ENCODE assay signal across 8 cellular contexts in genomic region chr3:149352556-149352955, GRCh38. TPM values are rescaled to one million over a fixed set of nuclear protein-coding genes. Genes with fewer than 3 reads are reported as not detected.
DNase-seq lines count a peak whose midpoint lies in the region; ATAC-seq and TF ChIP-seq lines count a peak whose summit lies in the region.

No MANE protein-coding gene starts in this region.

- no peak overlapping the region for H3K27ac ChIP-seq in OCI-LY1 (ENCODE audit: low read depth, low read length, poor library complexity, severe bottlenecking)
- H3K27ac ChIP-seq in adrenal gland: no peak overlapping the region

- no peaks in the 10 kb centered on the region for H4K20me1 ChIP-seq in OCI-LY1 (ENCODE audit: insufficient read depth, low read length)

- no peaks in the 10 kb centered on the region for H3K9me3 ChIP-seq in OCI-LY1 (ENCODE audit: low read length)
- no peaks in the 10 kb centered on the region for H3K9me3 ChIP-seq in adrenal gland (replicated peaks in 1 of 3)

- H3K79me2 ChIP-seq in OCI-LY1 (ENCODE audit: insufficient read depth, low read length): no peaks in the 10 kb centered on the region

- TF ChIP-seq CTCF in OCI-LY1 (IDR thresholded peaks at IDR 0.05; ENCODE audit: low read length) (peak; percentile 80), adrenal gland (IDR thresholded peaks at IDR 0.05) (peak; percentile 30 to 64 (median 58))

- H3K9me2 ChIP-seq in OCI-LY1 (ENCODE audit: low read depth, low read length): no peaks in the 10 kb centered on the region

- H3K4me2 ChIP-seq in OCI-LY1 (ENCODE audit: low read length): no peak overlapping the region

- H3K9ac ChIP-seq in OCI-LY1 (ENCODE audit: low read length): no peak overlapping the region

- H3K36me3 ChIP-seq in OCI-LY1 (ENCODE audit: insufficient read depth, low read length) (no peaks in the 10 kb centered on the region), adrenal gland (replicated peaks in 1 of 2) (no peaks in the 10 kb centered on the region)

- WGBS in adrenal gland, 4 donors: 49 to 67% (median 52%) methylated on average over 4 to 7 of the region's 7 CpGs

- H3K4me1 ChIP-seq in OCI-LY1 (ENCODE audit: insufficient read depth, low read length, severe bottlenecking) (no peaks in the 10 kb centered on the region), adrenal gland (replicated peaks in 1 of 2) (no peaks in the 10 kb centered on the region)

- ATAC-seq in GM21390 (IDR thresholded peaks at IDR 0.05; ENCODE audit: unreplicated experiment): peak; percentile 91
- peak; percentile 55 for ATAC-seq in HG03575 (IDR thresholded peaks at IDR 0.05; ENCODE audit: extremely low read depth, insufficient number of reproducible peaks, low FRiP score, unreplicated experiment)

- DNase-seq in GDM1 (lab: John Stamatoyannopoulos, UW) (peak; percentile 52), adrenal gland (peak; percentile 26 to 69 (median 49)), hypothalamus (lab: John Stamatoyannopoulos, UW) (peak in 30 of 51 donors; percentile 2 to 51 (median 16))
- DNase-seq in stimulated activated CD4-positive, alpha-beta T cell treated with anti-CD3 and anti-CD28 coated beads, Interleukin-15, amount 100 ng/mL, for 24 hours: peak; percentile 50
- no peak for DNase-seq in activated CD4-positive, CD25-positive, alpha-beta regulatory T cell treated with anti-CD3 and anti-CD28 coated beads, Interleukin-2, amount 50 U/mL, for 72 hours

- H3K27me3 ChIP-seq in OCI-LY1 (ENCODE audit: insufficient read depth, low read length): no peaks in the 10 kb centered on the region; the same call in 1 of the 2 replicates
- no peaks in the 10 kb centered on the region for H3K27me3 ChIP-seq in adrenal gland

- H3K4me3 ChIP-seq in OCI-LY1 (ENCODE audit: low read depth, low read length, poor library complexity, severe bottlenecking) (no peak overlapping the region), adrenal gland (no peak overlapping the region)

- no peak overlapping the region for H2AFZ ChIP-seq in OCI-LY1 (ENCODE audit: low read length)

- intact Hi-C loops in adrenal gland (cut with DNase I): loop anchor here in 1 of 2 donors (10.0 kb wide), 1 partner anchor 68 kb away; no protein-coding TSS in a partner anchor

- no peak for TF ChIP-seq POLR2A in adrenal gland (IDR thresholded peaks at IDR 0.05)

- no peaks in the 10 kb centered on the region for H3F3A ChIP-seq in OCI-LY1 (ENCODE audit: insufficient read depth, low read length)

RNA-seq across cellular contexts. Expression of gene TM4SF18, which starts 19.1 kb away (rescaled TPM):
- total RNA-seq in adrenal gland: 10 to 100 TPM in 7 of 8 donors, 1 to 10 TPM in 1; 8.3 to 24.9 (median 13.7) TPM
- 10 to 100 TPM in 1 of 3 donors, 1 to 10 TPM in 2; 2.4 to 14.7 (median 4.3) TPM for polyA plus RNA-seq in adrenal gland

RNA-seq across cellular contexts. Expression of gene TM4SF1, which starts 24.9 kb away (rescaled TPM):
- 100 to 1,000 TPM in 1 of 8 donors, 10 to 100 TPM in 7; 49.6 to 164 (median 63.2) TPM for total RNA-seq in adrenal gland
- 10 to 100 TPM; 31.5 to 87.5 (median 83.5) TPM for polyA plus RNA-seq in adrenal gland
